Comparison of ENCODE assay signal across 1 cellular context in the genomic region with DNA sequence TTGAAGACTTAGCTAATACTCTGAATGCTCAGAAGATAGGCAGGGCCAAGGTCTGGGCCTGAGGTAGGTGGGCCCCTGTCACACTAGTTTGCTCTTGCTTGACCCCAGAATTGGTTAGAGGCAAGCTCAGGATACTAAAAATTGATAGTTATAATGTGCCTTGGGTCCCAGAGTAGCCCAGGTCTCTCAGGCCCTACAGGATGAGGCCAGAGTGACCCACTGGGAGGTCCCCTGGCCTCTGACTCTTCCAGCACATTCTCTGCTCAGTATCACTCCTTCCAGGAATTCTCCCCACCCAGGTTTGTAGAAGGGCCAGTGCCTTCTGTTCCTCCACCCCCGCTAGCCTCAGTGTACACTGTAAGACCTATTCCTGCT.
TF ChIP-seq lines count a peak whose summit lies in the region.

No MANE protein-coding gene starts in this region.

TF ChIP-seq in GM23338, 12 proteins besides CTCF, POLR2A, EP300 and RAD21 (continued from another document):
- TF ChIP-seq, protein P1, sequence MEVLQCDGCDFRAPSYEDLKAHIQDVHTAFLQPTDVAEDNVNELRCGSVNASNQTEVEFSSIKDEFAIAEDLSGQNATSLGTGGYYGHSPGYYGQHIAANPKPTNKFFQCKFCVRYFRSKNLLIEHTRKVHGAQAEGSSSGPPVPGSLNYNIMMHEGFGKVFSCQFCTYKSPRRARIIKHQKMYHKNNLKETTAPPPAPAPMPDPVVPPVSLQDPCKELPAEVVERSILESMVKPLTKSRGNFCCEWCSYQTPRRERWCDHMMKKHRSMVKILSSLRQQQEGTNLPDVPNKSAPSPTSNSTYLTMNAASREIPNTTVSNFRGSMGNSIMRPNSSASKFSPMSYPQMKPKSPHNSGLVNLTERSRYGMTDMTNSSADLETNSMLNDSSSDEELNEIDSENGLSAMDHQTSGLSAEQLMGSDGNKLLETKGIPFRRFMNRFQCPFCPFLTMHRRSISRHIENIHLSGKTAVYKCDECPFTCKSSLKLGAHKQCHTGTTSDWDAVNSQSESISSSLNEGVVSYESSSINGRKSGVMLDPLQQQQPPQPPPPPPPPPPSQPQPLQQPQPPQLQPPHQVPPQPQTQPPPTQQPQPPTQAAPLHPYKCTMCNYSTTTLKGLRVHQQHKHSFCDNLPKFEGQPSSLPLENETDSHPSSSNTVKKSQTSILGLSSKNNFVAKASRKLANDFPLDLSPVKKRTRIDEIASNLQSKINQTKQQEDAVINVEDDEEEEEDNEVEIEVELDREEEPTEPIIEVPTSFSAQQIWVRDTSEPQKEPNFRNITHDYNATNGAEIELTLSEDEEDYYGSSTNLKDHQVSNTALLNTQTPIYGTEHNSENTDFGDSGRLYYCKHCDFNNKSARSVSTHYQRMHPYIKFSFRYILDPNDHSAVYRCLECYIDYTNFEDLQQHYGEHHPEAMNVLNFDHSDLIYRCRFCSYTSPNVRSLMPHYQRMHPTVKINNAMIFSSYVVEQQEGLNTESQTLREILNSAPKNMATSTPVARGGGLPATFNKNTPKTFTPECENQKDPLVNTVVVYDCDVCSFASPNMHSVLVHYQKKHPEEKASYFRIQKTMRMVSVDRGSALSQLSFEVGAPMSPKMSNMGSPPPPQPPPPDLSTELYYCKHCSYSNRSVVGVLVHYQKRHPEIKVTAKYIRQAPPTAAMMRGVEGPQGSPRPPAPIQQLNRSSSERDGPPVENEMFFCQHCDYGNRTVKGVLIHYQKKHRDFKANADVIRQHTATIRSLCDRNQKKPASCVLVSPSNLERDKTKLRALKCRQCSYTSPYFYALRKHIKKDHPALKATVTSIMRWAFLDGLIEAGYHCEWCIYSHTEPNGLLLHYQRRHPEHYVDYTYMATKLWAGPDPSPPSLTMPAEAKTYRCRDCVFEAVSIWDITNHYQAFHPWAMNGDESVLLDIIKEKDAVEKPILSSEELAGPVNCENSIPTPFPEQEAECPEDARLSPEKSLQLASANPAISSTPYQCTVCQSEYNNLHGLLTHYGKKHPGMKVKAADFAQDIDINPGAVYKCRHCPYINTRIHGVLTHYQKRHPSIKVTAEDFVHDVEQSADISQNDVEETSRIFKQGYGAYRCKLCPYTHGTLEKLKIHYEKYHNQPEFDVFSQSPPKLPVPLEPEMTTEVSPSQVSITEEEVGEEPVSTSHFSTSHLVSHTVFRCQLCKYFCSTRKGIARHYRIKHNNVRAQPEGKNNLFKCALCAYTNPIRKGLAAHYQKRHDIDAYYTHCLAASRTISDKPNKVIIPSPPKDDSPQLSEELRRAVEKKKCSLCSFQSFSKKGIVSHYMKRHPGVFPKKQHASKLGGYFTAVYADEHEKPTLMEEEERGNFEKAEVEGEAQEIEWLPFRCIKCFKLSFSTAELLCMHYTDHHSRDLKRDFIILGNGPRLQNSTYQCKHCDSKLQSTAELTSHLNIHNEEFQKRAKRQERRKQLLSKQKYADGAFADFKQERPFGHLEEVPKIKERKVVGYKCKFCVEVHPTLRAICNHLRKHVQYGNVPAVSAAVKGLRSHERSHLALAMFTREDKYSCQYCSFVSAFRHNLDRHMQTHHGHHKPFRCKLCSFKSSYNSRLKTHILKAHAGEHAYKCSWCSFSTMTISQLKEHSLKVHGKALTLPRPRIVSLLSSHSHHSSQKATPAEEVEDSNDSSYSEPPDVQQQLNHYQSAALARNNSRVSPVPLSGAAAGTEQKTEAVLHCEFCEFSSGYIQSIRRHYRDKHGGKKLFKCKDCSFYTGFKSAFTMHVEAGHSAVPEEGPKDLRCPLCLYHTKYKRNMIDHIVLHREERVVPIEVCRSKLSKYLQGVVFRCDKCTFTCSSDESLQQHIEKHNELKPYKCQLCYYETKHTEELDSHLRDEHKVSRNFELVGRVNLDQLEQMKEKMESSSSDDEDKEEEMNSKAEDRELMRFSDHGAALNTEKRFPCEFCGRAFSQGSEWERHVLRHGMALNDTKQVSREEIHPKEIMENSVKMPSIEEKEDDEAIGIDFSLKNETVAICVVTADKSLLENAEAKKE (CRISPR knock-in tag; IDR thresholded peaks at IDR 0.05), result no peak
